ENCODE assay signal across 16 cellular contexts in genomic region chr1:90714521-90714951, GRCh38. TPM values are rescaled to one million over a fixed set of nuclear protein-coding genes. Genes with fewer than 3 reads are reported as not detected.
"Had no signal": no experiment of that assay in that cellular context is flagged by ENCODE, and none has a peak within 500 bp of the region (broad histone marks: within the 10 kb centered on the region; RNA-seq: fewer than 3 reads in every experiment).

No MANE protein-coding gene starts in this region.

- H3K4me3 Mint-ChIP-seq: stimulated activated naive B cell treated with anti-CD40 and anti-IgM and Interleukin-4, amounts not matched to agents 10 μg/mL and 1 μg/mL and 100 μg/mL, for 72 hours had no signal

- H3K4me3 ChIP-seq: body of pancreas, heart left ventricle, lung, thyroid gland had no signal

- DNase-seq: activated CD4-positive, alpha-beta T cell treated with anti-CD3 and anti-CD28 coated beads, Interleukin-2, amount 50 U/mL, for 48 hours; amygdala; body of pancreas; central memory CD4-positive, alpha-beta T cell; cortex of kidney; effector CD4-positive, alpha-beta T cell; heart left ventricle; naive B cell; stimulated activated CD4-positive, alpha-beta T cell treated with anti-CD3 and anti-CD28 coated beads, Interleukin-2, amount 100 ng/mL, for 48 hours; stimulated activated naive B cell treated with anti-CD40 and anti-IgM and Interleukin-4, amounts not matched to agents 10 μg/mL and 1 μg/mL and 100 μg/mL, for 72 hours; T-helper 9 cell; thyroid gland had no signal

- H3K9me3 ChIP-seq: body of pancreas, heart left ventricle, thyroid gland had no signal

- H3K36me3 ChIP-seq: heart left ventricle, thyroid gland had no signal

- ATAC-seq: activated naive CD4-positive, alpha-beta T cell treated with anti-CD3 and anti-CD28 coated beads, Interleukin-2, amount 50 U/mL, for 72 hours; body of pancreas; heart left ventricle; stimulated activated naive B cell treated with anti-CD40 and anti-IgM and Interleukin-4, amounts not matched to agents 10 μg/mL and 1 μg/mL and 100 μg/mL, for 72 hours had no signal

RNA-seq across cellular contexts. Expression of gene BARHL2, which starts 2.6 kb away (rescaled TPM):
- total RNA-seq: activated naive CD4-positive, alpha-beta T cell treated with anti-CD3 and anti-CD28 coated beads, Interleukin-2, amount 50 U/mL, for 72 hours; body of pancreas; heart left ventricle; lung; renal cortical epithelial cell; skeletal muscle tissue; thyroid gland had no signal
